26 cellular contexts compared by ENCODE assay signal in the genomic region with DNA sequence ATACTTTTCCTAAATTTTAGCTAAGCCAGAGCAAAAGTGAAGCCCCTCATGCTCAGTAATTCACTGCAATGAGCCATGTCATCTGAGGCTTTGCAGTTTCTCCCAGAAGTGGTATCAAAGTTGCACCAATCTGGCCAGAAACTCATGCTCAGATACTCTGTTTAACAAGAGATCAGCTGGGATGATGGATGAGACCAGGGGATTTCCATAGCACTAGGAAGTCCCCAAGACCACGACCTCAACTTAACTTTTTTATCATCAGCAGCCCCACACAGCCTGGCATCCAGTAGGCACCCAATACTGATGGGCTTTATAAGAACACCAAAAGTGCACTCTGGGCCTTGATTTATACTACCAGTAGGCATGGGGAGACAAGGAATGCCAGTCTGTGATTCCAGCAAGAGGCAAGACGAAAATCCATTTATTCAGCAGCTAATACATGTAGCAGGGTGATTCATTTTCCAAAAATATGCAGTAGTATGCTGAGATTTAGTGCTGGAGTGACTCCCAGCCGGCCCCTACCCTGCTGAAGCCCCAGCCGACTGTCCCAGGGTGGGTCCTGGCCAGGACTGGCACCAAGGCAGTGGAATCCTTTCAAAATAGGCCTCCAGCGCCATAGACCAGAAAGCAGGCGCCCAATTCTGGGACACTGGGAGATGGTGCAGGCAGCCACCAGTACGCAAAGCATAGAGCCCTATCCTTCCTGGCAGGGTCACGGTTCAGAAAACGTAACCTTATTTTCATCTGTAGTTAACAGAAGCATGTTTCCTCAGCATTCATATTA. TPM values are rescaled to one million over a fixed set of nuclear protein-coding genes. Genes with fewer than 3 reads are reported as not detected.
"Had no signal": no experiment of that assay in that cellular context is flagged by ENCODE, and none has a peak within 500 bp of the region (broad histone marks: within the 10 kb centered on the region; RNA-seq: fewer than 3 reads in every experiment).

No MANE protein-coding gene starts in this region.

- ATAC-seq: gastroesophageal sphincter, left cardiac atrium, lower lobe of right lung, right cardiac atrium, upper lobe of right lung had no signal

- H3K9me3 Mint-ChIP-seq: memory B cell; mesothelial cell of epicardium; natural killer cell; neural crest cell; stimulated activated naive CD8-positive, alpha-beta T cell treated with anti-CD3 and anti-CD28 coated beads, Interleukin-15, Interleukin-2, amounts not matched to agents 100 ng/mL and 50 ng/mL, for 24 hours had no signal

- H3K9me3 ChIP-seq: esophagus muscularis mucosa, gastroesophageal sphincter, left ventricle myocardium inferior, lower lobe of right lung, ovary, testis, tibial nerve, upper lobe of right lung, vagina had no signal

- H3K4me1 Mint-ChIP-seq: memory B cell, natural killer cell had no signal

- DNase-seq: effector memory CD4-positive, alpha-beta T cell; foreskin fibroblast; kidney; left cardiac atrium; left ventricle myocardium inferior; lower lobe of right lung; natural killer cell; ovary; small intestine; stimulated activated CD4-positive, alpha-beta T cell treated with anti-CD3 and anti-CD28 coated beads, Interleukin-12 subunit alpha, Interleukin-12 subunit beta, amount 100 ng/mL, for 4 hours; upper lobe of right lung had no signal

- H3K27ac Mint-ChIP-seq: memory B cell; mesothelial cell of epicardium; natural killer cell; progenitor cell of endocrine pancreas; stimulated activated naive CD8-positive, alpha-beta T cell treated with anti-CD3 and anti-CD28 coated beads, Interleukin-15, Interleukin-2, amounts not matched to agents 100 ng/mL and 50 ng/mL, for 24 hours had no signal

- H3K4me3 ChIP-seq: esophagus muscularis mucosa, gastroesophageal sphincter, left ventricle myocardium inferior, lower lobe of right lung, ovary, tibial nerve, upper lobe of right lung, vagina had no signal

- H3K36me3 ChIP-seq: ovary had no signal

- H3K27me3 ChIP-seq: esophagus muscularis mucosa, gastroesophageal sphincter, ovary, testis, tibial nerve, upper lobe of right lung, vagina had no signal

- H3K27me3 Mint-ChIP-seq: memory B cell; progenitor cell of endocrine pancreas; stimulated activated naive CD8-positive, alpha-beta T cell treated with anti-CD3 and anti-CD28 coated beads, Interleukin-15, Interleukin-2, amounts not matched to agents 100 ng/mL and 50 ng/mL, for 24 hours had no signal

- H3K4me3 Mint-ChIP-seq: memory B cell; mesothelial cell of epicardium; natural killer cell; neural crest cell; stimulated activated naive CD8-positive, alpha-beta T cell treated with anti-CD3 and anti-CD28 coated beads, Interleukin-15, Interleukin-2, amounts not matched to agents 100 ng/mL and 50 ng/mL, for 24 hours had no signal

- H3K4me1 ChIP-seq: gastroesophageal sphincter, left ventricle myocardium inferior, lower lobe of right lung, testis, tibial nerve, upper lobe of right lung, vagina had no signal

- H3K36me3 Mint-ChIP-seq: natural killer cell had no signal

- H3K27ac ChIP-seq: epithelial cell of prostate, esophagus muscularis mucosa, gastroesophageal sphincter, left ventricle myocardium inferior, lower lobe of right lung, ovary, testis, tibial nerve, upper lobe of right lung, vagina had no signal

RNA-seq across cellular contexts. Expression of a gene that starts 0.6 kb away (rescaled TPM):
- total RNA-seq: esophagus muscularis mucosa, kidney, left cardiac atrium, left ventricle myocardium inferior, lower lobe of right lung, mesothelial cell of epicardium, mucosa of gallbladder, myocyte, natural killer cell, neural crest cell, ovary, progenitor cell of endocrine pancreas, right cardiac atrium, subcutaneous adipose tissue, tibial nerve, upper lobe of right lung, vagina had no signal
